Comparison of ENCODE assay signal across 1 cellular context in the genomic region with DNA sequence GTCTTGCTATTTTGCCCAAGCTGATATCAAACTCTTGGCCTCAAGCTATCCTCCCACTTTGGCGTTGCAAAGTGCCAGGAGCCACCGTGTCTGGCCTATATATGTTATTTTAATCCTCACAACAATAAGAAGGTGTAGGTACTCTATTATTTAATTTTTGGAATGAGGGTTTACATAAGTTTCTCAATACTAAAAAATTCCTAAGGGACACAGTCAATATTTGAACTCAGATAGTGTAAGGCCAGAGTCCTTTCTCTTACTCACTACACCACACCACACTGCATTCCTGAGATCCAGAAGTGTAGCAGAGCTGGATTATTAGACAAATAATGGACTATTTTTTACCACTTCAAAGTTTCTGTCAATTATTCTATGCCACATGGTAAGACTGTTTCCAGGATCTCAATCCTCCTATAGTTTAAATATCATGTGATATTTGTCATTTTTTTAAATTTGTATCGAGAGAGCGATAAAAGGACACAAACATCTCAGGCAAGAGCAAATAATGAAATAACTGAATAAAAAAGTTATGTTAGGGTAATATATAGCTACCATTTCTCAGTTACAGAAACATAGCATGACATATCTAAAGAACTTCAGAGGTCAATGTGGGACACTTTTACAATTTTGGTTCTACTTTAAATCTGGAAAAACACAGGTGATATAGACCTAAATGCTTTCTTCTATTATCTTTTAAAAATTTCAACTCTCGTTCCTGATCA.
TF ChIP-seq lines count a peak whose summit lies in the region.

No MANE protein-coding gene starts in this region.

TF ChIP-seq in HepG2, 621 proteins besides CTCF, POLR2A, EP300 and RAD21 (continued from another document and continues in another):
- TF ChIP-seq, protein P1, sequence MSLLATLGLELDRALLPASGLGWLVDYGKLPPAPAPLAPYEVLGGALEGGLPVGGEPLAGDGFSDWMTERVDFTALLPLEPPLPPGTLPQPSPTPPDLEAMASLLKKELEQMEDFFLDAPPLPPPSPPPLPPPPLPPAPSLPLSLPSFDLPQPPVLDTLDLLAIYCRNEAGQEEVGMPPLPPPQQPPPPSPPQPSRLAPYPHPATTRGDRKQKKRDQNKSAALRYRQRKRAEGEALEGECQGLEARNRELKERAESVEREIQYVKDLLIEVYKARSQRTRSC (CRISPR knock-in tag; IDR thresholded peaks at IDR 0.05; ENCODE audit: low read depth) = no peak
- TF ChIP-seq ZNF276 (CRISPR knock-in tag; IDR thresholded peaks at IDR 0.05; ENCODE audit: low read depth) = no peak
- no peak for TF ChIP-seq ZFP82 (CRISPR knock-in tag; IDR thresholded peaks at IDR 0.05; ENCODE audit: borderline replicate concordance)
- TF ChIP-seq ZXDC (CRISPR knock-in tag; IDR thresholded peaks at IDR 0.05) = no peak
- TF ChIP-seq ZNF674 (CRISPR knock-in tag; IDR thresholded peaks at IDR 0.05; ENCODE audit: low read depth) = no peak
- no peak for TF ChIP-seq ATF6 (CRISPR knock-in tag; conservative IDR thresholded peaks at IDR 0.05)
- TF ChIP-seq MTF1 (CRISPR knock-in tag; IDR thresholded peaks at IDR 0.05) = no peak
- no peak for TF ChIP-seq ZNF407 (CRISPR knock-in tag; IDR thresholded peaks at IDR 0.05; ENCODE audit: not compliant biosample characterization)
- TF ChIP-seq KMT2B (CRISPR knock-in tag; IDR thresholded peaks at IDR 0.05) = no peak
- TF ChIP-seq HIC2 (CRISPR knock-in tag; IDR thresholded peaks at IDR 0.05; ENCODE audit: low read depth) = no peak
- TF ChIP-seq PHF8 (CRISPR knock-in tag; IDR thresholded peaks at IDR 0.05) = no peak
- TF ChIP-seq ZNF441 (CRISPR knock-in tag; IDR thresholded peaks at IDR 0.05; ENCODE audit: borderline replicate concordance) = no peak
- TF ChIP-seq HNRNPUL1 (IDR thresholded peaks at IDR 0.05; ENCODE audit: low read depth, low read length) = no peak
- no peak for TF ChIP-seq SNAI1 (CRISPR knock-in tag; IDR thresholded peaks at IDR 0.05; ENCODE audit: borderline replicate concordance)
- TF ChIP-seq ZSCAN20 (CRISPR knock-in tag; IDR thresholded peaks at IDR 0.05; ENCODE audit: borderline replicate concordance) = no peak
- TF ChIP-seq ZNF263 (CRISPR knock-in tag; IDR thresholded peaks at IDR 0.05) = no peak
- no peak for TF ChIP-seq PBX2 (CRISPR knock-in tag; IDR thresholded peaks at IDR 0.05)
- peak; percentile 61; the same call in 1 of the 2 replicates for TF ChIP-seq ZNF580 (CRISPR knock-in tag; IDR thresholded peaks at IDR 0.05; ENCODE audit: borderline replicate concordance, low read depth)
- no peak for TF ChIP-seq ATF7-NPFF (CRISPR knock-in tag; IDR thresholded peaks at IDR 0.05; ENCODE audit: low read depth)
- TF ChIP-seq, protein P2, sequence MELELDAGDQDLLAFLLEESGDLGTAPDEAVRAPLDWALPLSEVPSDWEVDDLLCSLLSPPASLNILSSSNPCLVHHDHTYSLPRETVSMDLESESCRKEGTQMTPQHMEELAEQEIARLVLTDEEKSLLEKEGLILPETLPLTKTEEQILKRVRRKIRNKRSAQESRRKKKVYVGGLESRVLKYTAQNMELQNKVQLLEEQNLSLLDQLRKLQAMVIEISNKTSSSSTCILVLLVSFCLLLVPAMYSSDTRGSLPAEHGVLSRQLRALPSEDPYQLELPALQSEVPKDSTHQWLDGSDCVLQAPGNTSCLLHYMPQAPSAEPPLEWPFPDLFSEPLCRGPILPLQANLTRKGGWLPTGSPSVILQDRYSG (CRISPR knock-in tag; IDR thresholded peaks at IDR 0.05) = no peak
- TF ChIP-seq CCDC6 (CRISPR knock-in tag; IDR thresholded peaks at IDR 0.05) = no peak
- TF ChIP-seq ZNF335 (CRISPR knock-in tag; IDR thresholded peaks at IDR 0.05) = no peak
- TF ChIP-seq HCFC1 (IDR thresholded peaks at IDR 0.05; ENCODE audit: low read depth, low read length) = no peak
- no peak for TF ChIP-seq THAP7 (CRISPR knock-in tag; IDR thresholded peaks at IDR 0.05)
- no peak for TF ChIP-seq LBX2 (CRISPR knock-in tag; IDR thresholded peaks at IDR 0.05; ENCODE audit: borderline replicate concordance)
